ENCODE assay signal across 1 cellular context in genomic region chr3:178392553-178392952, GRCh38.
TF ChIP-seq lines count a peak whose summit lies in the region.

No MANE protein-coding gene starts in this region.

TF ChIP-seq in IMR-90, 13 proteins besides CTCF, POLR2A, EP300 and RAD21 (continued from another document):
- TF ChIP-seq ELK1 (IDR thresholded peaks at IDR 0.05; ENCODE audit: borderline replicate concordance, low read depth, low read length) (no peak), FOS (IDR thresholded peaks at IDR 0.05; ENCODE audit: low read depth, low read length) (no peak), MAZ (IDR thresholded peaks at IDR 0.05; ENCODE audit: borderline replicate concordance, low read depth, low read length) (no peak), MAFK (IDR thresholded peaks at IDR 0.05; ENCODE audit: low read depth, low read length) (no peak)
